In the genomic region with DNA sequence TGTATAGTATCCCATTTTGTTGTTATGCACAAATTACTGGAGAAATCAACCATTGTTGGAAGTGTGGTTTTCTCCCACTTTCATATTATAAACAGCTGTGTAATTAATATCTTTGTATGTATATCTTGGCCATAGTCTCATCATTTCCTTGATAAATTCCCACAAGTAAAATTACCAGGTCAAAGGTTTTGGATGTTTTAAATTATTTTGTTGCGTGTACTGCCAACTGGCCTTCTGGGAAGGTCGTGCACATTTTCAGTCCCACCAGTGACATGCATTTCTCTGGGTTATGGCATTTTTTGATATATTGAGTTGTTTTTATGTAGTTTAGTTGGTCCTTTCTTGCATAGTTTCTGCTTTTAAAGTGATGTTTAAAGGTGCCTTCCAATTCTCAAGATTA, we compare ENCODE assay signal across 22 cellular contexts.
"Had no signal": no experiment of that assay in that cellular context is flagged by ENCODE, and none has a peak within 500 bp of the region (broad histone marks: within the 10 kb centered on the region; RNA-seq: fewer than 3 reads in every experiment).

No MANE protein-coding gene starts in this region.

- H3K36me3 ChIP-seq: neutrophil, pancreas, right atrium auricular region, suprapubic skin, transverse colon had no signal

- H3K36me3 Mint-ChIP-seq: natural killer cell treated with Interleukin-12 subunit alpha and Interleukin-12 subunit beta and Interleukin-15 and Interleukin-18, amount 100 ng/mL, for 72 hours; WTC11 had no signal

- H3K27me3 Mint-ChIP-seq: activated naive CD8-positive, alpha-beta T cell; activated T-cell treated with anti-CD3 and anti-CD28 coated beads, Interleukin-2, amount 50 U/mL, for 24 hours; activated T-helper 17 cell treated with anti-CD3 and anti-CD28 coated beads, Interleukin-2, amount 50 U/mL, for 72 hours; natural killer cell treated with Interleukin-12 subunit alpha and Interleukin-12 subunit beta and Interleukin-15 and Interleukin-18, amount 100 ng/mL, for 72 hours; stimulated activated naive CD8-positive, alpha-beta T cell treated with anti-CD3 and anti-CD28 coated beads, Interleukin-15, Interleukin-2, amounts not matched to agents 100 ng/mL and 50 ng/mL, for 24 hours had no signal

- H3K4me1 Mint-ChIP-seq: WTC11 had no signal

- H3K4me3 Mint-ChIP-seq: activated naive CD8-positive, alpha-beta T cell; activated T-cell treated with anti-CD3 and anti-CD28 coated beads, Interleukin-2, amount 50 U/mL, for 24 hours; activated T-helper 17 cell treated with anti-CD3 and anti-CD28 coated beads, Interleukin-2, amount 50 U/mL, for 72 hours; natural killer cell treated with Interleukin-12 subunit alpha and Interleukin-12 subunit beta and Interleukin-15 and Interleukin-18, amount 100 ng/mL, for 72 hours; stimulated activated naive CD8-positive, alpha-beta T cell treated with anti-CD3 and anti-CD28 coated beads, Interleukin-15, Interleukin-2, amounts not matched to agents 100 ng/mL and 50 ng/mL, for 24 hours; T-helper 1 cell treated with Interleukin-12 subunit alpha and Interleukin-12 subunit beta and Interleukin-4 antibody, amounts not matched to agents 30 μg/mL and 1 μg/mL, for 36 hours; WTC11 had no signal

- H3K27ac Mint-ChIP-seq: activated T-cell treated with anti-CD3 and anti-CD28 coated beads, Interleukin-2, amount 50 U/mL, for 24 hours; activated T-helper 17 cell treated with anti-CD3 and anti-CD28 coated beads, Interleukin-2, amount 50 U/mL, for 72 hours; stimulated activated naive CD8-positive, alpha-beta T cell treated with anti-CD3 and anti-CD28 coated beads, Interleukin-15, Interleukin-2, amounts not matched to agents 100 ng/mL and 50 ng/mL, for 24 hours; T-helper 1 cell treated with Interleukin-12 subunit alpha and Interleukin-12 subunit beta and Interleukin-4 antibody, amounts not matched to agents 30 μg/mL and 1 μg/mL, for 36 hours; WTC11 had no signal

- H3K4me1 ChIP-seq: foreskin keratinocyte had no signal

- H3K27me3 ChIP-seq: foreskin keratinocyte, neutrophil, pancreas, right atrium auricular region, suprapubic skin, transverse colon had no signal

- DNase-seq: activated CD8-positive, alpha-beta memory T cell treated with anti-CD3 and anti-CD28 coated beads for 24 hours; activated CD8-positive, alpha-beta memory T cell treated with anti-CD3 and anti-CD28 coated beads, Interleukin-2, amount 50 U/mL, for 4 hours; activated naive CD4-positive, alpha-beta T cell; activated T-cell treated with anti-CD3 and anti-CD28 coated beads, Interleukin-2, amount 50 U/mL, for 24 hours; central memory CD4-positive, alpha-beta T cell; effector CD8-positive, alpha-beta T cell; foreskin keratinocyte; pancreas; psoas muscle; stimulated activated CD4-positive, alpha-beta T cell treated with anti-CD3 and anti-CD28 coated beads, Interleukin-1b, Interleukin-23, amount 100 ng/mL, for 48 hours; T1000; transverse colon had no signal

- H3K4me3 ChIP-seq: lung, pancreas, psoas muscle, right atrium auricular region, suprapubic skin, transverse colon had no signal

- H3K27ac ChIP-seq: foreskin keratinocyte, neutrophil, pancreas, psoas muscle, right atrium auricular region, suprapubic skin, transverse colon had no signal

- H3K9me3 Mint-ChIP-seq: activated T-cell treated with anti-CD3 and anti-CD28 coated beads, Interleukin-2, amount 50 U/mL, for 24 hours; activated T-helper 17 cell treated with anti-CD3 and anti-CD28 coated beads, Interleukin-2, amount 50 U/mL, for 72 hours; natural killer cell treated with Interleukin-12 subunit alpha and Interleukin-12 subunit beta and Interleukin-15 and Interleukin-18, amount 100 ng/mL, for 72 hours; stimulated activated naive CD8-positive, alpha-beta T cell treated with anti-CD3 and anti-CD28 coated beads, Interleukin-15, Interleukin-2, amounts not matched to agents 100 ng/mL and 50 ng/mL, for 24 hours; T-helper 1 cell treated with Interleukin-12 subunit alpha and Interleukin-12 subunit beta and Interleukin-4 antibody, amounts not matched to agents 30 μg/mL and 1 μg/mL, for 36 hours; WTC11 had no signal

- H3K9me3 ChIP-seq: neutrophil, pancreas, psoas muscle, right atrium auricular region, suprapubic skin, transverse colon had no signal
